In genomic region chr1:41660570-41661427, GRCh38 we compare ENCODE assay signal across 1 cellular context.
TF ChIP-seq lines count a peak whose summit lies in the region.

No MANE protein-coding gene starts in this region.

TF ChIP-seq in HCT116, 20 proteins besides CTCF, POLR2A, EP300 and RAD21 (continued from another document):
- no peak for TF ChIP-seq REST (IDR thresholded peaks at IDR 0.05; ENCODE audit: low read depth)
- TF ChIP-seq EGR1 (IDR thresholded peaks at IDR 0.05; ENCODE audit: low read depth): no peak
- no peak for TF ChIP-seq POLR2AphosphoS5 (IDR thresholded peaks at IDR 0.05; ENCODE audit: low read depth, low read length)
- no peak for TF ChIP-seq FOSL1 (IDR thresholded peaks at IDR 0.05; ENCODE audit: low read depth)
- no peak for TF ChIP-seq SIN3A (IDR thresholded peaks at IDR 0.05; ENCODE audit: low read depth)
- no peak for TF ChIP-seq SRF (IDR thresholded peaks at IDR 0.05; ENCODE audit: low read depth)
